ENCODE assay signal across 11 cellular contexts in the genomic region with DNA sequence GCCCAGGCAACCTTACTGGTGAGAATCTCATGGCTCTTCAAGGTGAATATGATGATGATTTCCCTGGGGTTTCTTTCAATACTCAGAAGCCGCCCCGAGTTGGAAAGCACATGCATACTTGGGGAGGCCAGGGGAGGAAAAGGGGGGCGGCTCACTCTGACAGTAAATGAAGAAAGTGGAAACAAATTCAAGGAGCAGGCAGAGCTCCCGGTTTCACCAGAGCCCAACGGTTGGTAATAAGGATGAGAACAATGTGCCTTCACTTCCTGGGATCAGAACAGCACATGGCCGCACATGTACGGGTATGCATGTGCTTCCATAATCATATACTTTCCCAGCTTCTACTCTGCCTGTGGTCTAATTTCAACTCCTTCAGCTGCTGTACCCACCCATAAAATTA. TPM values are rescaled to one million over a fixed set of nuclear protein-coding genes. Genes with fewer than 3 reads are reported as not detected.
DNase-seq lines count a peak whose midpoint lies in the region; ATAC-seq and TF ChIP-seq lines count a peak whose summit lies in the region.
"Had no signal": no experiment of that assay in that cellular context is flagged by ENCODE, and none has a peak within 500 bp of the region (broad histone marks: within the 10 kb centered on the region; RNA-seq: fewer than 3 reads in every experiment).

No MANE protein-coding gene starts in this region.

- no peaks in the 10 kb centered on the region for H3K9me3 Mint-ChIP-seq in activated CD4-positive, alpha-beta T cell treated with anti-CD3 and anti-CD28 coated beads for 36 hours (ENCODE audit: low read depth)
- peaks cover 2% of the 10 kb centered on the region for H3K9me3 Mint-ChIP-seq in WTC11

- TF ChIP-seq EP300 in stomach (IDR thresholded peaks at IDR 0.05): no peak

- 66 to 83% (median 71%) methylated on average over 7 of the region's 7 CpGs for WGBS in stomach, 5 donors

- no peak for ATAC-seq in activated CD4-positive, alpha-beta T cell treated with anti-CD3 and anti-CD28 coated beads for 36 hours
- ATAC-seq in WTC11: no peak
- no peak for ATAC-seq in GM21360 (IDR thresholded peaks at IDR 0.05; ENCODE audit: unreplicated experiment)
- ATAC-seq in activated CD4-positive, CD25-positive, alpha-beta regulatory T cell treated with anti-CD3 and anti-CD28 coated beads, Interleukin-2, amount 50 U/mL, for 24 hours: no peak

- H3K27me3 Mint-ChIP-seq in activated CD4-positive, alpha-beta T cell treated with anti-CD3 and anti-CD28 coated beads for 36 hours: no peaks in the 10 kb centered on the region
- no peaks in the 10 kb centered on the region for H3K27me3 Mint-ChIP-seq in WTC11 (ENCODE audit: low read depth)

- no peaks in the 10 kb centered on the region for H3K9me3 ChIP-seq in stomach

- peak overlapping the region; percentile 96 for H3K27ac Mint-ChIP-seq in activated CD4-positive, alpha-beta T cell treated with anti-CD3 and anti-CD28 coated beads for 36 hours
- H3K27ac Mint-ChIP-seq in WTC11: peak overlapping the region; percentile 70; the same call in 1 of the 2 replicates

- no peak for TF ChIP-seq POLR2A in stomach (IDR thresholded peaks at IDR 0.05)

- peaks cover 44% of the 10 kb centered on the region for H3K4me1 Mint-ChIP-seq in activated CD4-positive, alpha-beta T cell treated with anti-CD3 and anti-CD28 coated beads for 36 hours
- peaks cover 64% of the 10 kb centered on the region for H3K4me1 Mint-ChIP-seq in WTC11

- intact Hi-C loops in activated CD4-positive, alpha-beta T cell treated with anti-CD3 and anti-CD28 coated beads for 36 hours (cut with DNase I, micrococcal nuclease): no loop called here
- intact Hi-C loops in stomach (cut with DNase I; ENCODE audit: low total_unique reads): no loop called here

- peak overlapping the region; percentile 100 for H3K4me3 Mint-ChIP-seq in activated CD4-positive, alpha-beta T cell treated with anti-CD3 and anti-CD28 coated beads for 36 hours
- H3K4me3 Mint-ChIP-seq in WTC11: no peak overlapping the region

- no peaks in the 10 kb centered on the region for H3K36me3 ChIP-seq in stomach
- H3K36me3 ChIP-seq: cardiac muscle cell had no signal

- peak overlapping the region; percentile 89 for H3K4me3 ChIP-seq in fibroblast of villous mesenchyme (ENCODE audit: low read depth, low read length)
- peak overlapping the region in 2 of 4 donors; percentile 2 to 32 for H3K4me3 ChIP-seq in stomach
- H3K4me3 ChIP-seq: cardiac muscle cell had no signal

- POLR2A ChIA-PET in activated CD4-positive, alpha-beta T cell treated with anti-CD3 and anti-CD28 coated beads for 36 hours (lab: Charles Lee): no interaction called here
- POLR2A ChIA-PET in WTC11 (lab: Charles Lee): interaction anchor here (0.6 to 3.0 kb wide), 3 partner anchors 7 to 37 kb away, joined by 4 to 25 read pairs (median 7); no protein-coding TSS in a partner anchor

- DNase-seq in activated CD4-positive, alpha-beta T cell treated with anti-CD3 and anti-CD28 coated beads for 36 hours: no peak
- no peak for DNase-seq in activated CD4-positive, alpha-beta T cell treated with anti-CD3 and anti-CD28 coated beads, Interleukin-2, amount 50 U/mL, for 4 hours
- DNase-seq in WTC11 (ENCODE audit: low spot score) (no peak), fibroblast of villous mesenchyme (ENCODE audit: low read depth) (no peak), stomach (no peak), mesenteric fat pad (ENCODE audit: low spot score) (no peak)
- DNase-seq: Kasumi-1 had no signal

- TF ChIP-seq CTCF in WTC11 (IDR thresholded peaks at IDR 0.05): no peak
- TF ChIP-seq CTCF in fibroblast of villous mesenchyme (IDR thresholded peaks at IDR 0.05; ENCODE audit: insufficient read depth, low read depth, low read length): no peak
- no peak for TF ChIP-seq CTCF in stomach (IDR thresholded peaks at IDR 0.05)

- peaks cover 53 to 66% (median 59%) of the 10 kb centered on the region in 4 donors for H3K4me1 ChIP-seq in stomach

- CTCF ChIA-PET in activated CD4-positive, alpha-beta T cell treated with anti-CD3 and anti-CD28 coated beads for 36 hours (lab: Charles Lee): interaction anchor here (1.0 to 5.9 kb wide), 4 partner anchors 10 to 84 kb away, joined by 3 to 47 read pairs (median 6); no protein-coding TSS in a partner anchor
- CTCF ChIA-PET in WTC11 (lab: Charles Lee): interaction anchor here (3.3 to 3.4 kb wide), 3 partner anchors 16 to 84 kb away, joined by 20 to 40 read pairs (median 29); no protein-coding TSS in a partner anchor

- H3K27me3 ChIP-seq in stomach: no peaks in the 10 kb centered on the region
- H3K27me3 ChIP-seq: cardiac muscle cell had no signal

- peaks cover 25% of the 10 kb centered on the region for H3K36me3 Mint-ChIP-seq in activated CD4-positive, alpha-beta T cell treated with anti-CD3 and anti-CD28 coated beads for 36 hours (ENCODE audit: low read depth)
- H3K36me3 Mint-ChIP-seq in WTC11: no peaks in the 10 kb centered on the region; the same call in 1 of the 2 replicates

- H3K27ac ChIP-seq in stomach: peak overlapping the region in 4 of 5 donors; percentile 91 to 98 (median 94)

TF ChIP-seq in WTC11, 78 proteins besides CTCF, POLR2A, EP300 and RAD21:
- no peak for TF ChIP-seq ZNF138 (CRISPR knock-in tag; conservative IDR thresholded peaks at IDR 0.05)
- no peak for TF ChIP-seq USF1 (CRISPR knock-in tag; IDR thresholded peaks at IDR 0.05)

RNA-seq across cellular contexts. Expression of gene ARHGEF2, which starts 3.8 kb away (rescaled TPM):
- total RNA-seq in activated CD4-positive, alpha-beta T cell treated with anti-CD3 and anti-CD28 coated beads for 36 hours: 100 to 1,000 TPM; 135 to 216 TPM
- total RNA-seq in WTC11 (2021) (60.0 to 69.5 TPM (median 66.2 TPM) in 3 replicates), fibroblast of villous mesenchyme (137 and 146 TPM in 2 replicates), stomach (100 to 1,000 TPM in 3 of 5 donors, 10 to 100 TPM in 2; 34.8 to 376 (median 180) TPM), mesenteric fat pad (150 TPM)
- 10 to 100 TPM; 20.4 to 27.6 (median 24.7) TPM for polyA plus RNA-seq in stomach

RNA-seq across cellular contexts. Expression of gene SSR2, which starts 38.6 kb away (rescaled TPM):
- total RNA-seq in activated CD4-positive, alpha-beta T cell treated with anti-CD3 and anti-CD28 coated beads for 36 hours: 100 to 1,000 TPM; 143 to 197 TPM
- total RNA-seq in WTC11 (2021) (172 to 175 TPM (median 174 TPM) in 3 replicates), fibroblast of villous mesenchyme (381 and 386 TPM in 2 replicates), stomach (100 to 1,000 TPM in 4 of 5 donors, 10 to 100 TPM in 1; 67.1 to 354 (median 216) TPM), mesenteric fat pad (179 TPM)
- polyA plus RNA-seq in stomach: 100 to 1,000 TPM; 223 to 309 (median 242) TPM

RNA-seq across cellular contexts. Expression of gene RXFP4, which starts 40.7 kb away (rescaled TPM):
- not detected for total RNA-seq in activated CD4-positive, alpha-beta T cell treated with anti-CD3 and anti-CD28 coated beads for 36 hours
- total RNA-seq in WTC11 (2021) (not detected in 3 replicates), fibroblast of villous mesenchyme (not detected in 2 replicates), stomach (10 to 100 TPM in 1 of 5 donors, not detected in 4; 50.4 TPM), mesenteric fat pad (not detected)
- not detected for polyA plus RNA-seq in stomach
- total RNA-seq: kidney epithelial cell had no signal
- polyA plus RNA-seq: cardiac muscle cell had no signal

RNA-seq across cellular contexts. Expression of gene KHDC4, which starts 47.9 kb away (rescaled TPM):
- 10 to 100 TPM; 68.7 to 97.5 TPM for total RNA-seq in activated CD4-positive, alpha-beta T cell treated with anti-CD3 and anti-CD28 coated beads for 36 hours
- total RNA-seq in WTC11 (2021): 46.0 to 64.4 TPM (median 59.8 TPM) in 3 replicates
- 23.8 and 42.7 TPM in 2 replicates for total RNA-seq in fibroblast of villous mesenchyme
- 100 to 1,000 TPM in 2 of 5 donors, 10 to 100 TPM in 3; 49.2 to 126 (median 78.4) TPM for total RNA-seq in stomach
- polyA plus RNA-seq in stomach: 10 to 100 TPM in 1 of 3 donors, 1 to 10 TPM in 2; 4.9 to 26.1 (median 9.3) TPM
- 30.7 TPM for total RNA-seq in mesenteric fat pad
